8 cellular contexts compared by ENCODE assay signal in genomic region chr19:18044825-18045304, GRCh38. TPM values are rescaled to one million over a fixed set of nuclear protein-coding genes. Genes with fewer than 3 reads are reported as not detected.
DNase-seq lines count a peak whose midpoint lies in the region; ATAC-seq and TF ChIP-seq lines count a peak whose summit lies in the region.

No MANE protein-coding gene starts in this region.

- peak overlapping the region; percentile 37; the same call in 1 of the 2 replicates for H2AK5ac ChIP-seq in IMR-90 (ENCODE audit: low read depth, low read length)

- peaks cover 4% of the 10 kb centered on the region for H3K27me3 Mint-ChIP-seq in activated naive CD8-positive, alpha-beta T cell treated with anti-CD3 and anti-CD28 coated beads for 36 hours

- H2AFZ ChIP-seq in IMR-90 (replicated peaks; ENCODE audit: low read length, poor library complexity) = peak overlapping the region; percentile 86

- peak overlapping the region; percentile 39 for H2BK5ac ChIP-seq in IMR-90 (ENCODE audit: low read depth, low read length, poor library complexity, severe bottlenecking)

- H3K4me3 ChIP-seq in IMR-90 (ENCODE audit: insufficient read depth, low read depth, low read length) (peak overlapping the region; percentile 15), skin epidermis (peak overlapping the region in 5 of 7 experiments; percentile 6 to 30 (median 11))

- H3K4me1 Mint-ChIP-seq in activated naive CD8-positive, alpha-beta T cell treated with anti-CD3 and anti-CD28 coated beads for 36 hours = peaks cover 34% of the 10 kb centered on the region

- peak overlapping the region; percentile 50; the same call in 1 of the 2 replicates for H4K91ac ChIP-seq in IMR-90 (ENCODE audit: insufficient read depth, low read depth, low read length)

- BruUV-seq in IMR-90 (replicated peaks; lab: Mats Ljungman, UMichigan) = no TSS peak

- intact Hi-C loops in IMR-90 (cut with micrococcal nuclease) = no loop called here

- peak overlapping the region; percentile 64 to 80 for H4K8ac ChIP-seq in IMR-90 (ENCODE audit: low read depth in 2 of 2, low read length in 2 of 2)

- H2BK120ac ChIP-seq in IMR-90 (ENCODE audit: low read depth, low read length) = peak overlapping the region; percentile 81

- peak overlapping the region; percentile 35 for H3K4me3 Mint-ChIP-seq in activated naive CD8-positive, alpha-beta T cell treated with anti-CD3 and anti-CD28 coated beads for 36 hours

- peak overlapping the region; percentile 40; the same call in 1 of the 2 replicates for H3K9ac ChIP-seq in IMR-90 (ENCODE audit: low read depth, low read length)

- H4K20me1 ChIP-seq in IMR-90 (ENCODE audit: insufficient read depth, low read length) = no peaks in the 10 kb centered on the region

- H3K27ac Mint-ChIP-seq in activated naive CD8-positive, alpha-beta T cell treated with anti-CD3 and anti-CD28 coated beads for 36 hours = peak overlapping the region; percentile 60

- no peak overlapping the region for H3K56ac ChIP-seq in IMR-90 (ENCODE audit: extremely low read depth, insufficient read depth, low read length)

- TF ChIP-seq CTCF in IMR-90 (conservative IDR thresholded peaks at IDR 0.05; ENCODE audit: low read depth, low read length) = no peak

- dilution Hi-C loops in IMR-90 (cut with HindIII; ENCODE audit: low sequenced_read_pairs, unreplicated experiment) = no loop called here

- ATAC-seq in GM21423 (IDR thresholded peaks at IDR 0.05; ENCODE audit: unreplicated experiment) (peak; percentile 93), IMR-90 (ENCODE audit: low read depth) (peak; percentile 67)

- peak overlapping the region; percentile 87 for H3K14ac ChIP-seq in IMR-90 (replicated peaks; ENCODE audit: low read depth, low read length)

- no peak for TF ChIP-seq POLR2A in IMR-90 (IDR thresholded peaks at IDR 0.05; ENCODE audit: low read depth, low read length)

- H3K9me3 ChIP-seq in IMR-90 (ENCODE audit: control insufficient read depth, insufficient read depth, low read length) = peaks cover 10% of the 10 kb centered on the region

- WGBS in IMR-90 (ENCODE audit: extremely low coverage in 2 of 2, insufficient read length in 1 of 2), 2 experiments = 0% methylated on average over 1 of the region's 12 CpGs; no CpG with 5 or more reads in 1 of the 2 experiments

- H3K23ac ChIP-seq in IMR-90 (ENCODE audit: low read depth, low read length) = peak overlapping the region; percentile 4

- H2AK9ac ChIP-seq in IMR-90 (replicated peaks; ENCODE audit: low read depth, low read length, poor library complexity) = peak overlapping the region; percentile 94

- peak; percentile 70 for DNase-seq in DMS153 (lab: John Stamatoyannopoulos, UW)
- DNase-seq in IMR-90 = peak; percentile 76
- peak; percentile 32 for DNase-seq in SKM-1 (lab: John Stamatoyannopoulos, UW; ENCODE audit: unreplicated experiment)
- peak; percentile 92 for DNase-seq in activated naive CD8-positive, alpha-beta T cell treated with anti-CD3 and anti-CD28 coated beads for 36 hours
- DNase-seq in hypothalamus (lab: John Stamatoyannopoulos, UW) = peak in 36 of 51 donors; percentile 8 to 59 (median 32)
- no peak for DNase-seq in dermis blood vessel endothelial cell

- peak overlapping the region; percentile 72; the same call in 2 of the 3 replicates for H2BK15ac ChIP-seq in IMR-90 (ENCODE audit: low read depth, low read length)

- TF ChIP-seq RAD21 in IMR-90 (IDR thresholded peaks at IDR 0.05; ENCODE audit: low read length) = no peak

- in situ Hi-C loops in IMR-90 (cut with MboI; ENCODE audit: low sequenced_read_pairs) = no loop called here

- no peaks in the 10 kb centered on the region for H3K36me3 ChIP-seq in IMR-90 (ENCODE audit: control insufficient read depth, insufficient read depth, low read length)

- peaks cover 5% of the 10 kb centered on the region; the same call in 1 of the 2 replicates for H3K27me3 ChIP-seq in IMR-90 (ENCODE audit: control insufficient read depth, insufficient read depth, low read length)

- H3K36me3 Mint-ChIP-seq in activated naive CD8-positive, alpha-beta T cell treated with anti-CD3 and anti-CD28 coated beads for 36 hours = no peaks in the 10 kb centered on the region

- H3K9me3 Mint-ChIP-seq in activated naive CD8-positive, alpha-beta T cell treated with anti-CD3 and anti-CD28 coated beads for 36 hours = no peaks in the 10 kb centered on the region

- H3K9me1 ChIP-seq in IMR-90 (ENCODE audit: insufficient read depth, low read length) = peaks cover 9% of the 10 kb centered on the region

- CTCF ChIA-PET in IMR-90 (lab: Yijun Ruan, JAX) = interaction anchor here (1.1 kb wide), 1 partner anchor 37 kb away, joined by 3 read pairs; no protein-coding TSS in a partner anchor

- peak overlapping the region; percentile 47 for H3K18ac ChIP-seq in IMR-90 (ENCODE audit: low read depth, low read length)

- peak overlapping the region; percentile 74 for H3K4me2 ChIP-seq in IMR-90 (ENCODE audit: low read depth, low read length)

- peak overlapping the region; percentile 61 for H4K5ac ChIP-seq in IMR-90 (ENCODE audit: low read depth, low read length)

- H3K79me1 ChIP-seq in IMR-90 (ENCODE audit: low read depth in 1 of 2, low read length in 2 of 2) = no peaks in the 10 kb centered on the region

- H3K4me1 ChIP-seq in IMR-90 (ENCODE audit: control insufficient read depth, insufficient read depth, low read length) = peaks cover 8% of the 10 kb centered on the region

- H3K4ac ChIP-seq in IMR-90 (ENCODE audit: low read depth, low read length) = peak overlapping the region; percentile 38

- H2BK20ac ChIP-seq in IMR-90 (ENCODE audit: low read depth, low read length) = peak overlapping the region; percentile 84

- H3K27ac ChIP-seq in IMR-90 (ENCODE audit: insufficient read depth, low read length) = peak overlapping the region; percentile 21
- peak overlapping the region in 20 of 21 experiments; percentile 11 to 93 (median 68) for H3K27ac ChIP-seq in skin epidermis

- POLR2A ChIA-PET in IMR-90 (lab: Charles Lee; ENCODE audit: unreplicated experiment) = no interaction called here

TF ChIP-seq in IMR-90, 13 proteins besides CTCF, POLR2A, EP300 and RAD21:
- TF ChIP-seq MAZ (IDR thresholded peaks at IDR 0.05; ENCODE audit: borderline replicate concordance, low read depth, low read length) (peak; percentile 61; the same call in 1 of the 2 replicates), BHLHE40 (IDR thresholded peaks at IDR 0.05; ENCODE audit: low read depth, low read length) (no peak)

RNA-seq across cellular contexts. Expression of gene ARRDC2, which starts 36.9 kb away (rescaled TPM):
- total RNA-seq in IMR-90 (2012; rRNA removed) (1.4 and 1.9 TPM in 2 replicates), dermis blood vessel endothelial cell (68.7 and 107 TPM in 2 replicates)
- polyA plus RNA-seq in IMR-90 (2012; rRNA removed) = 4.5 and 4.9 TPM in 2 replicates
- 1.7 and 6.3 TPM in 2 replicates for polyA plus RNA-seq in IMR-90 (2012; cell fraction: cytosol; rRNA removed)
- 11.8 and 32.4 TPM in 2 replicates for polyA plus RNA-seq in IMR-90 (2012; cell fraction: nucleus; rRNA removed; ENCODE audit: low replicate concordance)
- 10 to 100 TPM; 20.1 to 20.6 TPM for total RNA-seq in activated naive CD8-positive, alpha-beta T cell treated with anti-CD3 and anti-CD28 coated beads for 36 hours

RNA-seq across cellular contexts. Expression of gene IL12RB1, which starts 41.9 kb away (rescaled TPM):
- total RNA-seq in IMR-90 (2012; rRNA removed) = not detected in 2 replicates
- polyA plus RNA-seq in IMR-90 (2012; rRNA removed) = not detected in 2 replicates
- polyA plus RNA-seq in IMR-90 (2012; cell fraction: cytosol; rRNA removed) = 0.08 TPM in 1 of 2 replicates, not detected in the other
- 0.11 TPM in 1 of 2 replicates, not detected in the other for polyA plus RNA-seq in IMR-90 (2012; cell fraction: nucleus; rRNA removed; ENCODE audit: low replicate concordance)
- 10 to 100 TPM; 26.5 to 26.9 TPM for total RNA-seq in activated naive CD8-positive, alpha-beta T cell treated with anti-CD3 and anti-CD28 coated beads for 36 hours
- 0.34 and 0.74 TPM in 2 replicates for total RNA-seq in dermis blood vessel endothelial cell

RNA-seq across cellular contexts. Expression of gene MAST3, which starts 52.7 kb away (rescaled TPM):
- total RNA-seq in IMR-90 (2012; rRNA removed) = 1.3 and 1.4 TPM in 2 replicates
- polyA plus RNA-seq in IMR-90 (2012; rRNA removed) = 3.9 and 4.3 TPM in 2 replicates
- polyA plus RNA-seq in IMR-90 (2012; cell fraction: cytosol; rRNA removed) = 2.5 and 4.0 TPM in 2 replicates
- 12.9 and 21.9 TPM in 2 replicates for polyA plus RNA-seq in IMR-90 (2012; cell fraction: nucleus; rRNA removed; ENCODE audit: low replicate concordance)
- total RNA-seq in activated naive CD8-positive, alpha-beta T cell treated with anti-CD3 and anti-CD28 coated beads for 36 hours = 10 to 100 TPM; 11.8 to 14.4 TPM
- 2.2 and 3.7 TPM in 2 replicates for total RNA-seq in dermis blood vessel endothelial cell

Comparison
In these comparisons a context has a peak if more than half of its experiments do, and no peak if none do; other contexts are left out.
1. RNA of gene IL12RB1, which starts 41.9 kb away (total RNA-seq): 26.5 to 26.9 TPM in activated naive CD8-positive, alpha-beta T cell treated with anti-CD3 and anti-CD28 coated beads for 36 hours; 0.34 to 0.74 TPM in dermis blood vessel endothelial cell and not detected in IMR-90; every median in the first group is over 10 times any median in the second.